In genomic region chr10:91672021-91672608, GRCh38 we compare ENCODE assay signal across 1 cellular context.
TF ChIP-seq lines count a peak whose summit lies in the region.

No MANE protein-coding gene starts in this region.

TF ChIP-seq in GM23338, 12 proteins besides CTCF, POLR2A, EP300 and RAD21 (continued from another document):
- TF ChIP-seq ETS1 (IDR thresholded peaks at IDR 0.05), result no peak
- TF ChIP-seq ZNF114 (CRISPR knock-in tag; IDR thresholded peaks at IDR 0.05), result no peak
- no peak for TF ChIP-seq STAT1 (IDR thresholded peaks at IDR 0.05; ENCODE audit: unreplicated experiment)
- TF ChIP-seq JUNB (IDR thresholded peaks at IDR 0.05; ENCODE audit: unreplicated experiment), result no peak
TF ChIP-seq in GM23338: peak in this region for 0.
